In genomic region chr15:42843699-42844098, GRCh38 we compare ENCODE assay signal across 22 cellular contexts.
DNase-seq lines count a peak whose midpoint lies in the region; ATAC-seq, FAIRE-seq and TF ChIP-seq lines count a peak whose summit lies in the region.
"Had no signal": no experiment of that assay in that cellular context is flagged by ENCODE, and none has a peak within 500 bp of the region (broad histone marks: within the 10 kb centered on the region; RNA-seq: fewer than 3 reads in every experiment).

No MANE protein-coding gene starts in this region.

- no peak for FAIRE-seq in RCC 7860 (lab: Jason Lieb, UNC)
- FAIRE-seq: A549, D721Med, G401.6, GM12891, GM18507 had no signal

- BruUV-seq in IMR-90 (replicated peaks; lab: Mats Ljungman, UMichigan) = no TSS peak

- no CpG with 5 or more reads among the region's 4 CpGs for WGBS in IMR-90 (ENCODE audit: extremely low coverage in 2 of 2, insufficient read length in 1 of 2), 2 experiments

- TF ChIP-seq CTCF in IMR-90 (conservative IDR thresholded peaks at IDR 0.05; ENCODE audit: low read depth, low read length) = no peak

- DNase-seq in IMR-90 (no peak), amniotic epithelial cell (ENCODE audit: low read depth) (peak; percentile 5), erythroblast (lab: John Stamatoyannopoulos, UW) (peak; percentile 46 to 64), RCC 7860 (ENCODE audit: low spot score) (no peak)
- DNase-seq in activated naive CD4-positive, alpha-beta T cell treated with anti-CD3 and anti-CD28 coated beads for 36 hours = no peak
- DNase-seq: AML-193; Caco-2; Calu3; CD4-positive, alpha-beta T cell; CD8-positive, alpha-beta T cell; DMS79 treated with DMSO at 0.1 percent for 48 hours; GF-D8 had no signal

- H3K9me3 Mint-ChIP-seq in activated naive CD4-positive, alpha-beta T cell treated with anti-CD3 and anti-CD28 coated beads for 36 hours = no peaks in the 10 kb centered on the region
- H3K9me3 Mint-ChIP-seq: CD4-positive, alpha-beta T cell had no signal

- POLR2A ChIA-PET in IMR-90 (lab: Charles Lee; ENCODE audit: unreplicated experiment) = no interaction called here

- H3K4ac ChIP-seq in IMR-90 (ENCODE audit: low read depth, low read length) = no peak overlapping the region

- no peak for TF ChIP-seq POLR2A in IMR-90 (IDR thresholded peaks at IDR 0.05; ENCODE audit: low read depth, low read length)
- no peak for TF ChIP-seq POLR2A in erythroblast (IDR thresholded peaks at IDR 0.05; ENCODE audit: low read length)

- H3K9me3 ChIP-seq in IMR-90 (ENCODE audit: control insufficient read depth, insufficient read depth, low read length) = peaks cover 6% of the 10 kb centered on the region

- TF ChIP-seq RAD21 in IMR-90 (IDR thresholded peaks at IDR 0.05; ENCODE audit: low read length) = no peak

- no peaks in the 10 kb centered on the region for H3K9me1 ChIP-seq in IMR-90 (ENCODE audit: insufficient read depth, low read length)

- H3K14ac ChIP-seq in IMR-90 (replicated peaks; ENCODE audit: low read depth, low read length) = no peak overlapping the region

- H3K23ac ChIP-seq in IMR-90 (ENCODE audit: low read depth, low read length) = no peak overlapping the region

- H3K4me3 ChIP-seq in IMR-90 (ENCODE audit: insufficient read depth, low read depth, low read length) = no peak overlapping the region
- H3K4me3 ChIP-seq: A549; BLaER1 treated with 17β-estradiol and CSF1 and Interleukin-3, amounts not matched to agents 10 nM and 100 nM had no signal

- in situ Hi-C loops in IMR-90 (cut with MboI; ENCODE audit: low sequenced_read_pairs) = no loop called here

- H4K91ac ChIP-seq in IMR-90 (ENCODE audit: insufficient read depth, low read depth, low read length) = no peak overlapping the region

- CTCF ChIA-PET in IMR-90 (lab: Yijun Ruan, JAX) = no interaction called here
- CTCF ChIA-PET in activated naive CD4-positive, alpha-beta T cell treated with anti-CD3 and anti-CD28 coated beads for 36 hours (lab: Charles Lee) = no interaction called here

- intact Hi-C loops in IMR-90 (cut with micrococcal nuclease) = no loop called here
- intact Hi-C loops in activated naive CD4-positive, alpha-beta T cell treated with anti-CD3 and anti-CD28 coated beads for 36 hours (cut with micrococcal nuclease) = no loop called here

- H3K4me2 ChIP-seq in IMR-90 (ENCODE audit: low read depth, low read length) = no peak overlapping the region
- H3K4me2 ChIP-seq: A549; BLaER1 treated with 17β-estradiol and CSF1 and Interleukin-3, amounts not matched to agents 10 nM and 100 nM had no signal

- no peaks in the 10 kb centered on the region; a peak in 1 of 4 replicates for H3K79me1 ChIP-seq in IMR-90 (ENCODE audit: low read depth in 1 of 2, low read length in 2 of 2)

- no peak overlapping the region for H2BK5ac ChIP-seq in IMR-90 (ENCODE audit: low read depth, low read length, poor library complexity, severe bottlenecking)

- no peak overlapping the region for H3K27ac ChIP-seq in IMR-90 (ENCODE audit: insufficient read depth, low read length)
- H3K27ac ChIP-seq: 22Rv1; A549; BLaER1 treated with 17β-estradiol and CSF1 and Interleukin-3, amounts not matched to agents 10 nM and 100 nM; C4-2B had no signal

- H3K27me3 ChIP-seq in IMR-90 (ENCODE audit: control insufficient read depth, insufficient read depth, low read length) = no peaks in the 10 kb centered on the region
- H3K27me3 ChIP-seq: BLaER1 treated with 17β-estradiol and CSF1 and Interleukin-3, amounts not matched to agents 10 nM and 100 nM had no signal

- H3K36me3 ChIP-seq in IMR-90 (ENCODE audit: control insufficient read depth, insufficient read depth, low read length) = peaks cover 1% of the 10 kb centered on the region; the same call in 1 of the 2 replicates

- H3K56ac ChIP-seq in IMR-90 (ENCODE audit: extremely low read depth, insufficient read depth, low read length) = no peak overlapping the region

- H2BK20ac ChIP-seq in IMR-90 (ENCODE audit: low read depth, low read length) = no peak overlapping the region

- no peak overlapping the region for H2BK120ac ChIP-seq in IMR-90 (ENCODE audit: low read depth, low read length)

- no peak overlapping the region for H3K4me3 Mint-ChIP-seq in activated naive CD4-positive, alpha-beta T cell treated with anti-CD3 and anti-CD28 coated beads for 36 hours
- H3K4me3 Mint-ChIP-seq: B cell; CD4-positive, alpha-beta T cell; CD8-positive, alpha-beta T cell had no signal

- dilution Hi-C loops in IMR-90 (cut with HindIII; ENCODE audit: low sequenced_read_pairs, unreplicated experiment) = no loop called here

- no peak overlapping the region for H4K8ac ChIP-seq in IMR-90 (ENCODE audit: low read depth in 2 of 2, low read length in 2 of 2)

- H3K27me3 Mint-ChIP-seq in activated naive CD4-positive, alpha-beta T cell treated with anti-CD3 and anti-CD28 coated beads for 36 hours (ENCODE audit: low read depth) = no peaks in the 10 kb centered on the region
- H3K27me3 Mint-ChIP-seq: B cell; CD4-positive, alpha-beta T cell had no signal

- H2AK9ac ChIP-seq in IMR-90 (replicated peaks; ENCODE audit: low read depth, low read length, poor library complexity) = no peak overlapping the region

- H3K18ac ChIP-seq in IMR-90 (ENCODE audit: low read depth, low read length) = no peak overlapping the region

- no peaks in the 10 kb centered on the region for H3K4me1 Mint-ChIP-seq in activated naive CD4-positive, alpha-beta T cell treated with anti-CD3 and anti-CD28 coated beads for 36 hours (ENCODE audit: low read depth)
- H3K4me1 Mint-ChIP-seq: B cell had no signal

- H2AK5ac ChIP-seq in IMR-90 (ENCODE audit: low read depth, low read length) = no peak overlapping the region

- H3K27ac Mint-ChIP-seq in activated naive CD4-positive, alpha-beta T cell treated with anti-CD3 and anti-CD28 coated beads for 36 hours = no peak overlapping the region
- H3K27ac Mint-ChIP-seq: B cell; CD4-positive, alpha-beta T cell; CD8-positive, alpha-beta T cell had no signal

- ATAC-seq in IMR-90 (ENCODE audit: low read depth) (no peak), HG02970 (IDR thresholded peaks at IDR 0.05; ENCODE audit: low FRiP score, unreplicated experiment) (no peak)
- ATAC-seq: A549; CD8-positive, alpha-beta T cell had no signal

- H2BK15ac ChIP-seq in IMR-90 (ENCODE audit: low read depth, low read length) = no peak overlapping the region

- no peak overlapping the region for H4K5ac ChIP-seq in IMR-90 (ENCODE audit: low read depth, low read length)

- H3K4me1 ChIP-seq in IMR-90 (ENCODE audit: control insufficient read depth, insufficient read depth, low read length) = no peaks in the 10 kb centered on the region
- H3K4me1 ChIP-seq: Caco-2 had no signal

- H3K9ac ChIP-seq in IMR-90 (ENCODE audit: low read depth, low read length) = no peak overlapping the region
- H3K9ac ChIP-seq: BLaER1 treated with 17β-estradiol and CSF1 and Interleukin-3, amounts not matched to agents 10 nM and 100 nM had no signal

- no peaks in the 10 kb centered on the region for H4K20me1 ChIP-seq in IMR-90 (ENCODE audit: insufficient read depth, low read length)
- H4K20me1 ChIP-seq: BLaER1 treated with 17β-estradiol and CSF1 and Interleukin-3, amounts not matched to agents 10 nM and 100 nM had no signal

- peaks cover 11% of the 10 kb centered on the region for H3K36me3 Mint-ChIP-seq in activated naive CD4-positive, alpha-beta T cell treated with anti-CD3 and anti-CD28 coated beads for 36 hours (ENCODE audit: low read depth)

- H2AFZ ChIP-seq in IMR-90 (replicated peaks; ENCODE audit: low read length, poor library complexity) = no peak overlapping the region

TF ChIP-seq in IMR-90, 13 proteins besides CTCF, POLR2A, EP300 and RAD21:
- TF ChIP-seq MXI1 (IDR thresholded peaks at IDR 0.05; ENCODE audit: borderline replicate concordance, low read depth, low read length) (no peak), ELK1 (IDR thresholded peaks at IDR 0.05; ENCODE audit: borderline replicate concordance, low read depth, low read length) (no peak), NFE2L2 (IDR thresholded peaks at IDR 0.05; ENCODE audit: low read depth, low read length) (0 out of 2 replicates have a peak, but pooled peaks have one; percentile 43)

Comparison
In these comparisons a context has a peak if more than half of its experiments do, and no peak if none do; other contexts are left out.
1. DNase-seq: peak in amniotic epithelial cell (single experiment) and erythroblast (2 of 2); none in IMR-90 (single experiment), activated naive CD4-positive, alpha-beta T cell treated with anti-CD3 and anti-CD28 coated beads for 36 hours (single experiment) and RCC 7860 (single experiment).